In genomic region chr17:17665255-17665654, GRCh38 we compare ENCODE assay signal across 7 cellular contexts.
"Had no signal": no experiment of that assay in that cellular context is flagged by ENCODE, and none has a peak within 500 bp of the region (broad histone marks: within the 10 kb centered on the region; RNA-seq: fewer than 3 reads in every experiment).

No MANE protein-coding gene starts in this region.

- H3K27ac ChIP-seq: KMS-11 had no signal

- H3K27ac Mint-ChIP-seq: GM23338, H9, HFFc6 had no signal

- H3K9ac ChIP-seq: KMS-11 had no signal

- ATAC-seq: GM23338 had no signal

- H3K4me3 ChIP-seq: GM23338 had no signal

- H3K4me3 Mint-ChIP-seq: GM23338, H9, HFFc6 had no signal

- H2AFZ ChIP-seq: GM23338 had no signal

- H3K4me2 ChIP-seq: GM23338, KMS-11 had no signal

- DNase-seq: H9, HCEC 1CT, HFFc6, IMR-90, KBM-7 had no signal
